2 cellular contexts compared by ENCODE assay signal in the genomic region with DNA sequence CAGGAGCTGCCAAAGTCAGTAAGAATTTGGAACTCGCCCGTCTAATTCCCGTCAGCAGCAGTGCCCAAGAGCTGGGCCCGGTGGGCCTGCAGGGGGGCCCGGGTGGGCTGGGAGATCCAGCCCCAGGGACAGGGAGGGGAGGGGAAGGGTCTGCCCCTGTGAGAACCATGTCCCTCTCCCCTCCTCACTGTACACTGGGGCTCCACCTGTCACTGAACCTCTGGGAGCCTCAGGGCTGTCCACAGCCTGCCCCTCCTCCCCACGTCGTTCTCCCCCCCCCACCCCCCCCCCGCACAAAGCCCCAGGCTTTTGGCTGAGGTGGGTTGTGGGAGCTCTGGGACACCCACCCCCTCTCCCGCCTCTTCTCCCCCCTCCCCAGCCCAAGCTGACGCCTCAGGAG.
TF ChIP-seq lines count a peak whose summit lies in the region.

No MANE protein-coding gene starts in this region.

TF ChIP-seq in SK-N-SH, 30 proteins besides CTCF, POLR2A, EP300 and RAD21:
- no peak for TF ChIP-seq FOXM1 (IDR thresholded peaks at IDR 0.05; ENCODE audit: low read depth)
- no peak for TF ChIP-seq RXRA (IDR thresholded peaks at IDR 0.05; ENCODE audit: borderline replicate concordance, low read depth)
- no peak for TF ChIP-seq MXI1 (IDR thresholded peaks at IDR 0.05; ENCODE audit: low read depth, low read length)
- TF ChIP-seq FOXJ3 (CRISPR knock-in tag; IDR thresholded peaks at IDR 0.05), result no peak
- TF ChIP-seq NRF1 (IDR thresholded peaks at IDR 0.05; ENCODE audit: low read depth, low read length), result no peak
- TF ChIP-seq SMC3 (IDR thresholded peaks at IDR 0.05; ENCODE audit: low read depth, low read length), result no peak

TF ChIP-seq in SK-N-SH treated with all-trans-retinoic acid at 6 μM for 48 hours, 23 proteins besides CTCF, POLR2A, EP300 and RAD21:
- no peak for TF ChIP-seq RARB (CRISPR knock-in tag; IDR thresholded peaks at IDR 0.05)
- no peak for TF ChIP-seq ZFP3 (CRISPR knock-in tag; IDR thresholded peaks at IDR 0.05)
- TF ChIP-seq BACH2 (CRISPR knock-in tag; IDR thresholded peaks at IDR 0.05; ENCODE audit: borderline replicate concordance), result no peak
- TF ChIP-seq, protein P1, sequence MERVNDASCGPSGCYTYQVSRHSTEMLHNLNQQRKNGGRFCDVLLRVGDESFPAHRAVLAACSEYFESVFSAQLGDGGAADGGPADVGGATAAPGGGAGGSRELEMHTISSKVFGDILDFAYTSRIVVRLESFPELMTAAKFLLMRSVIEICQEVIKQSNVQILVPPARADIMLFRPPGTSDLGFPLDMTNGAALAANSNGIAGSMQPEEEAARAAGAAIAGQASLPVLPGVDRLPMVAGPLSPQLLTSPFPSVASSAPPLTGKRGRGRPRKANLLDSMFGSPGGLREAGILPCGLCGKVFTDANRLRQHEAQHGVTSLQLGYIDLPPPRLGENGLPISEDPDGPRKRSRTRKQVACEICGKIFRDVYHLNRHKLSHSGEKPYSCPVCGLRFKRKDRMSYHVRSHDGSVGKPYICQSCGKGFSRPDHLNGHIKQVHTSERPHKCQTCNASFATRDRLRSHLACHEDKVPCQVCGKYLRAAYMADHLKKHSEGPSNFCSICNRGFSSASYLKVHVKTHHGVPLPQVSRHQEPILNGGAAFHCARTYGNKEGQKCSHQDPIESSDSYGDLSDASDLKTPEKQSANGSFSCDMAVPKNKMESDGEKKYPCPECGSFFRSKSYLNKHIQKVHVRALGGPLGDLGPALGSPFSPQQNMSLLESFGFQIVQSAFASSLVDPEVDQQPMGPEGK (CRISPR knock-in tag; IDR thresholded peaks at IDR 0.05; ENCODE audit: borderline replicate concordance), result no peak
- TF ChIP-seq ZC3H10 (CRISPR knock-in tag; IDR thresholded peaks at IDR 0.05), result no peak
- no peak for TF ChIP-seq SNAI2 (CRISPR knock-in tag; IDR thresholded peaks at IDR 0.05)
- TF ChIP-seq, protein P2, sequence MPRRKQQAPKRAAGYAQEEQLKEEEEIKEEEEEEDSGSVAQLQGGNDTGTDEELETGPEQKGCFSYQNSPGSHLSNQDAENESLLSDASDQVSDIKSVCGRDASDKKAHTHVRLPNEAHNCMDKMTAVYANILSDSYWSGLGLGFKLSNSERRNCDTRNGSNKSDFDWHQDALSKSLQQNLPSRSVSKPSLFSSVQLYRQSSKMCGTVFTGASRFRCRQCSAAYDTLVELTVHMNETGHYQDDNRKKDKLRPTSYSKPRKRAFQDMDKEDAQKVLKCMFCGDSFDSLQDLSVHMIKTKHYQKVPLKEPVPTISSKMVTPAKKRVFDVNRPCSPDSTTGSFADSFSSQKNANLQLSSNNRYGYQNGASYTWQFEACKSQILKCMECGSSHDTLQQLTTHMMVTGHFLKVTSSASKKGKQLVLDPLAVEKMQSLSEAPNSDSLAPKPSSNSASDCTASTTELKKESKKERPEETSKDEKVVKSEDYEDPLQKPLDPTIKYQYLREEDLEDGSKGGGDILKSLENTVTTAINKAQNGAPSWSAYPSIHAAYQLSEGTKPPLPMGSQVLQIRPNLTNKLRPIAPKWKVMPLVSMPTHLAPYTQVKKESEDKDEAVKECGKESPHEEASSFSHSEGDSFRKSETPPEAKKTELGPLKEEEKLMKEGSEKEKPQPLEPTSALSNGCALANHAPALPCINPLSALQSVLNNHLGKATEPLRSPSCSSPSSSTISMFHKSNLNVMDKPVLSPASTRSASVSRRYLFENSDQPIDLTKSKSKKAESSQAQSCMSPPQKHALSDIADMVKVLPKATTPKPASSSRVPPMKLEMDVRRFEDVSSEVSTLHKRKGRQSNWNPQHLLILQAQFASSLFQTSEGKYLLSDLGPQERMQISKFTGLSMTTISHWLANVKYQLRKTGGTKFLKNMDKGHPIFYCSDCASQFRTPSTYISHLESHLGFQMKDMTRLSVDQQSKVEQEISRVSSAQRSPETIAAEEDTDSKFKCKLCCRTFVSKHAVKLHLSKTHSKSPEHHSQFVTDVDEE (CRISPR knock-in tag; IDR thresholded peaks at IDR 0.05), result no peak
- TF ChIP-seq, protein P3, sequence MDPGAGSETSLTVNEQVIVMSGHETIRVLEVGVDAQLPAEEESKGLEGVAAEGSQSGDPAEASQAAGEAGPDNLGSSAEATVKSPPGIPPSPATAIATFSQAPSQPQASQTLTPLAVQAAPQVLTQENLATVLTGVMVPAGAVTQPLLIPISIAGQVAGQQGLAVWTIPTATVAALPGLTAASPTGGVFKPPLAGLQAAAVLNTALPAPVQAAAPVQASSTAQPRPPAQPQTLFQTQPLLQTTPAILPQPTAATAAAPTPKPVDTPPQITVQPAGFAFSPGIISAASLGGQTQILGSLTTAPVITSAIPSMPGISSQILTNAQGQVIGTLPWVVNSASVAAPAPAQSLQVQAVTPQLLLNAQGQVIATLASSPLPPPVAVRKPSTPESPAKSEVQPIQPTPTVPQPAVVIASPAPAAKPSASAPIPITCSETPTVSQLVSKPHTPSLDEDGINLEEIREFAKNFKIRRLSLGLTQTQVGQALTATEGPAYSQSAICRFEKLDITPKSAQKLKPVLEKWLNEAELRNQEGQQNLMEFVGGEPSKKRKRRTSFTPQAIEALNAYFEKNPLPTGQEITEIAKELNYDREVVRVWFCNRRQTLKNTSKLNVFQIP (CRISPR knock-in tag; IDR thresholded peaks at IDR 0.05; ENCODE audit: borderline replicate concordance, low read depth), result no peak
- no peak for TF ChIP-seq ZNF70 (CRISPR knock-in tag; IDR thresholded peaks at IDR 0.05)
- no peak for TF ChIP-seq ESRRG (CRISPR knock-in tag; IDR thresholded peaks at IDR 0.05)
- no peak for TF ChIP-seq TCF4 (CRISPR knock-in tag; IDR thresholded peaks at IDR 0.05; ENCODE audit: borderline replicate concordance)
- no peak for TF ChIP-seq ZNF8 (CRISPR knock-in tag; IDR thresholded peaks at IDR 0.05)
- TF ChIP-seq OSR1 (CRISPR knock-in tag; IDR thresholded peaks at IDR 0.05), result no peak
